In the genomic region with DNA sequence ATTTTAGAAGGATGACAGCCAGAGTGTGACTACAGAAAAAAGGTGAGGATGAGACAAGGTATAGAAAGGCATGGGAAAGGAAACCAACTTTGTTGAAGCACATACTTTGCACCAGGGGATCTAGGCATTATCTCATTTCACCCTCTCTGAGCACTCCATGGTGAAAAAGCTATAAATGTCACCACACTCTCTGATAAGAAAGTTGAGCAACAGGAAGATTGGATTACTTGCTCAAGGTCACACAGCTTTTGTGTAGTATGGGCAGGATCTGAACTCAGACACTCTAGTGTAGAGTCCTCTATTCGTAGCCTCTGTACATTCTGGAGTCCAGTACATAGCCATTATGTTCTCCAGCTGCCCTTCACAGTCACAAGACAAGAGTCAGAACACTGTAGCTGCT, we compare ENCODE assay signal across 28 cellular contexts.
"Had no signal": no experiment of that assay in that cellular context is flagged by ENCODE, and none has a peak within 500 bp of the region (broad histone marks: within the 10 kb centered on the region; RNA-seq: fewer than 3 reads in every experiment).

No MANE protein-coding gene starts in this region.

- ATAC-seq: esophagus mucosa; foreskin keratinocyte; gastroesophageal sphincter; heart left ventricle; left cardiac atrium; left ventricle myocardium superior; lower lobe of right lung; right lobe of liver; stimulated activated naive CD8-positive, alpha-beta T cell treated with anti-CD3 and anti-CD28 coated beads, Interleukin-15, Interleukin-2, amounts not matched to agents 100 U/mL and 50 U/mL, for 24 hours had no signal

- H3K4me1 ChIP-seq: foreskin keratinocyte, gastroesophageal sphincter, heart left ventricle, lower lobe of right lung, pancreas, right lobe of liver, testis, tibial artery, upper lobe of left lung had no signal

- H3K9me3 ChIP-seq: gastroesophageal sphincter, heart left ventricle, lower lobe of right lung, neutrophil, pancreas, right lobe of liver, testis, tibial artery, upper lobe of left lung had no signal

- H3K27ac ChIP-seq: epithelial cell of prostate, foreskin keratinocyte, gastroesophageal sphincter, heart left ventricle, lower lobe of right lung, neutrophil, pancreas, right lobe of liver, testis, tibial artery, upper lobe of left lung had no signal

- DNase-seq: effector CD8-positive, alpha-beta T cell; endodermal cell; foreskin keratinocyte; heart left ventricle; hippocampal formation; left cardiac atrium; left ventricle myocardium superior; lower lobe of right lung; naive B cell; pancreas; right lobe of liver; stimulated activated CD4-positive, alpha-beta T cell treated with anti-CD3 and anti-CD28 coated beads, Interleukin-12 subunit alpha, Interleukin-12 subunit beta, amount 100 ng/mL, for 4 hours; stimulated activated CD4-positive, alpha-beta T cell treated with anti-CD3 and anti-CD28 coated beads, Interleukin-1b, Interleukin-23, amount 100 ng/mL, for 48 hours; stimulated activated CD4-positive, alpha-beta T cell treated with anti-CD3 and anti-CD28 coated beads, Interleukin-4, amount 100 ng/mL, for 1 hour; stimulated activated CD8-positive, alpha-beta memory T cell treated with anti-CD3 and anti-CD28 coated beads, Interleukin-4, amount 100 ng/mL, for 48 hours; stimulated activated naive CD8-positive, alpha-beta T cell treated with anti-CD3 and anti-CD28 coated beads, Interleukin-15, Interleukin-2, amounts not matched to agents 100 U/mL and 50 U/mL, for 24 hours; substantia nigra; testis; tibial artery; upper lobe of left lung had no signal

- FAIRE-seq: colon, islet of Langerhans, pancreas, urothelium cell line had no signal

- H3K36me3 ChIP-seq: gastroesophageal sphincter, heart left ventricle, lower lobe of right lung, neutrophil, pancreas, right lobe of liver, tibial artery, upper lobe of left lung had no signal

- H3K4me3 ChIP-seq: gastroesophageal sphincter, heart left ventricle, lower lobe of right lung, pancreas, right lobe of liver, smooth muscle cell, testis, tibial artery, upper lobe of left lung had no signal

- H3K27me3 ChIP-seq: foreskin keratinocyte, gastroesophageal sphincter, heart left ventricle, neutrophil, pancreas, right lobe of liver, testis, tibial artery, upper lobe of left lung had no signal
